Comparison of ENCODE assay signal across 27 cellular contexts in genomic region chr1:237695878-237696277, GRCh38.
"Had no signal": no experiment of that assay in that cellular context is flagged by ENCODE, and none has a peak within 500 bp of the region (broad histone marks: within the 10 kb centered on the region; RNA-seq: fewer than 3 reads in every experiment).

No MANE protein-coding gene starts in this region.

- H3K4me3 ChIP-seq: coronary artery, esophagus muscularis mucosa, gastroesophageal sphincter, mucosa of descending colon, smooth muscle cell, stomach, testis, tibial artery, upper lobe of left lung had no signal

- ATAC-seq: foreskin keratinocyte; gastroesophageal sphincter; mucosa of descending colon; natural killer cell treated with Interleukin-12 subunit alpha and Interleukin-12 subunit beta and Interleukin-15 and Interleukin-18, amount 100 ng/mL, for 72 hours had no signal

- DNase-seq: dermis blood vessel endothelial cell; effector memory CD4-positive, alpha-beta T cell; foreskin keratinocyte; hypothalamus; immature natural killer cell; islet precursor cell; kidney glomerular epithelial cell; mesenchymal stem cell; mucosa of descending colon; naive B cell; stimulated activated CD4-positive, alpha-beta T cell treated with anti-CD3 and anti-CD28 coated beads, Interleukin-12 subunit alpha, Interleukin-12 subunit beta, amount 100 ng/mL, for 4 hours; stimulated activated CD4-positive, alpha-beta T cell treated with anti-CD3 and anti-CD28 coated beads, Interleukin-1b, Interleukin-23, amount 100 ng/mL, for 48 hours; stimulated activated CD4-positive, alpha-beta T cell treated with anti-CD3 and anti-CD28 coated beads, Interleukin-4, amount 100 ng/mL, for 1 hour; stimulated activated CD8-positive, alpha-beta memory T cell treated with anti-CD3 and anti-CD28 coated beads, Interleukin-4, amount 100 ng/mL, for 48 hours; stimulated activated naive CD4-positive, alpha-beta T cell treated with Interleukin-2 at 50 U/mL for 16 hours; stomach; substantia nigra; testis; tibial artery; upper lobe of left lung had no signal

- H3K36me3 ChIP-seq: gastroesophageal sphincter, neutrophil, stomach, upper lobe of left lung had no signal

- H3K4me1 ChIP-seq: foreskin keratinocyte, parathyroid adenoma, stomach, testis, tibial artery, upper lobe of left lung had no signal

- H3K9me3 ChIP-seq: esophagus muscularis mucosa, gastroesophageal sphincter, mucosa of descending colon, neutrophil, stomach, testis, tibial artery, upper lobe of left lung had no signal

- H3K9ac ChIP-seq: parathyroid adenoma had no signal

- H3K27ac ChIP-seq: coronary artery, esophagus muscularis mucosa, foreskin keratinocyte, gastroesophageal sphincter, neutrophil, parathyroid adenoma, stomach, testis, tibial artery, upper lobe of left lung had no signal

- H3K27me3 ChIP-seq: esophagus muscularis mucosa, foreskin keratinocyte, gastroesophageal sphincter, neutrophil, stomach, testis, tibial artery, upper lobe of left lung had no signal
